ENCODE assay signal across 25 cellular contexts in genomic region chr9:97689401-97689800, GRCh38. TPM values are rescaled to one million over a fixed set of nuclear protein-coding genes. Genes with fewer than 3 reads are reported as not detected.
DNase-seq lines count a peak whose midpoint lies in the region; ATAC-seq, FAIRE-seq and TF ChIP-seq lines count a peak whose summit lies in the region.
"Had no signal": no experiment of that assay in that cellular context is flagged by ENCODE, and none has a peak within 500 bp of the region (broad histone marks: within the 10 kb centered on the region; RNA-seq: fewer than 3 reads in every experiment).

No MANE protein-coding gene starts in this region.

- H3K4me1 ChIP-seq in endothelial cell of umbilical vein (ENCODE audit: control insufficient read depth, extremely low read depth, insufficient read depth, low read length) (peaks cover 35% of the 10 kb centered on the region), Karpas-422 (ENCODE audit: low read length) (peaks cover 17% of the 10 kb centered on the region)

- dilution Hi-C loops in endothelial cell of umbilical vein (cut with MboI; ENCODE audit: extremely low pct_ligation_motif_present, low sequenced_read_pairs) = no loop called here

- H4K20me1 ChIP-seq in endothelial cell of umbilical vein (replicated peaks; ENCODE audit: control insufficient read depth, extremely low read depth, insufficient read depth, low read length) = no peaks in the 10 kb centered on the region
- H4K20me1 ChIP-seq in Karpas-422 (ENCODE audit: insufficient read depth, low read depth, low read length) = no peaks in the 10 kb centered on the region

- H3K36me3 ChIP-seq in SK-N-MC (ENCODE audit: insufficient read depth, low read length) (peaks cover 44% of the 10 kb centered on the region), endothelial cell of umbilical vein (ENCODE audit: control insufficient read depth in 2 of 2, extremely low read depth in 1 of 2, insufficient read depth in 2 of 2, low read length in 2 of 2) (peaks cover 8 to 24% of the 10 kb centered on the region in 2 experiments), Karpas-422 (ENCODE audit: insufficient read depth, low read length) (peaks cover 20% of the 10 kb centered on the region; the same call in 1 of the 2 replicates)

- H3K9me1 ChIP-seq in endothelial cell of umbilical vein (replicated peaks; ENCODE audit: control insufficient read depth, extremely low read depth, insufficient read depth, low read length) = no peaks in the 10 kb centered on the region

- no peaks in the 10 kb centered on the region for H3K27me3 Mint-ChIP-seq in type B pancreatic cell
- H3K27me3 Mint-ChIP-seq: B cell, IgD-negative memory B cell had no signal

- no peak for ATAC-seq in HG02623 (IDR thresholded peaks at IDR 0.05; ENCODE audit: unreplicated experiment)
- ATAC-seq: activated T-cell treated with anti-CD3 and anti-CD28 coated beads, Interleukin-2, amount 50 U/mL, for 4 hours had no signal

- H3K4me3 Mint-ChIP-seq in type B pancreatic cell = no peak overlapping the region
- H3K4me3 Mint-ChIP-seq: activated naive CD4-positive, alpha-beta T cell treated with anti-CD3 and anti-CD28 coated beads for 36 hours; activated T-cell treated with anti-CD3 and anti-CD28 coated beads, Interleukin-2, amount 50 U/mL, for 4 hours; B cell; IgD-negative memory B cell had no signal

- H3K27me3 ChIP-seq in endothelial cell of umbilical vein (ENCODE audit: control insufficient read depth in 2 of 2, insufficient read depth in 2 of 2, low read length in 2 of 2) (no peaks in the 10 kb centered on the region), Karpas-422 (ENCODE audit: low read length) (no peaks in the 10 kb centered on the region)
- H3K27me3 ChIP-seq: thyroid gland had no signal

- CTCF ChIA-PET in endothelial cell of umbilical vein (lab: Charles Lee) = interaction anchor here (1.0 to 1.3 kb wide), 5 partner anchors 13 to 346 kb away, joined by 3 to 4 read pairs (median 3); no protein-coding TSS in a partner anchor

- peaks cover 13% of the 10 kb centered on the region for H3K79me2 ChIP-seq in endothelial cell of umbilical vein (ENCODE audit: control insufficient read depth, insufficient read depth, low read length)
- peaks cover 46% of the 10 kb centered on the region for H3K79me2 ChIP-seq in Karpas-422 (ENCODE audit: low read length)

- TF ChIP-seq CTCF in endothelial cell of umbilical vein (IDR thresholded peaks at IDR 0.05; ENCODE audit: extremely low read depth in 1 of 2, insufficient read depth in 1 of 2, low read depth in 1 of 2, low read length in 2 of 2) (no peak), type B pancreatic cell (conservative IDR thresholded peaks at IDR 0.05) (no peak)

- H2AFZ ChIP-seq in endothelial cell of umbilical vein (ENCODE audit: low read depth, low read length) (no peak overlapping the region), Karpas-422 (ENCODE audit: low read length) (no peak overlapping the region)

- intact Hi-C loops in endothelial cell of umbilical vein (cut with micrococcal nuclease) = no loop called here

- H3K9me2 ChIP-seq in Karpas-422 (replicated peaks; ENCODE audit: insufficient read depth, low read length) = no peaks in the 10 kb centered on the region

- H3K9me3 ChIP-seq in SK-N-MC (ENCODE audit: low read depth, low read length) = no peaks in the 10 kb centered on the region
- no peaks in the 10 kb centered on the region for H3K9me3 ChIP-seq in endothelial cell of umbilical vein (replicated peaks; ENCODE audit: control insufficient read depth, insufficient read depth, low read length)
- no peaks in the 10 kb centered on the region for H3K9me3 ChIP-seq in Karpas-422 (ENCODE audit: low read length)
- H3K9me3 ChIP-seq: thyroid gland had no signal

- H3K4me3 ChIP-seq in SK-N-MC = no peak overlapping the region
- H3K4me3 ChIP-seq in endothelial cell of umbilical vein (replicated peaks in 1 of 3; ENCODE audit: insufficient read depth in 1 of 3, low read depth in 1 of 3, low read length in 3 of 3) = peak overlapping the region in 1 of 3 experiments; percentile 19
- no peak overlapping the region for H3K4me3 ChIP-seq in Karpas-422 (ENCODE audit: low read length)
- H3K4me3 ChIP-seq: thyroid gland had no signal

- no TSS peak for BruUV-seq in endothelial cell of umbilical vein (replicated peaks; lab: Mats Ljungman, UMichigan)

- POLR2A ChIA-PET in endothelial cell of umbilical vein (lab: Charles Lee) = interaction anchor here (0.9 to 1.0 kb wide), 2 partner anchors 14 to 56 kb away, joined by 4 to 5 read pairs; partner anchors contain the start of genes NCBP1 and TSTD2

- H3K27ac ChIP-seq in SK-N-MC (peak overlapping the region; percentile 44; the same call in 1 of the 2 replicates), endothelial cell of umbilical vein (ENCODE audit: insufficient read depth, low read depth, low read length) (peak overlapping the region; percentile 89), Karpas-422 (ENCODE audit: low read length) (no peak overlapping the region)
- H3K27ac ChIP-seq: epithelial cell of prostate, thyroid gland had no signal

- H3K36me3 Mint-ChIP-seq in type B pancreatic cell = peaks cover 24% of the 10 kb centered on the region

- H3K4me1 Mint-ChIP-seq in type B pancreatic cell (ENCODE audit: unreplicated experiment) = peaks cover 9% of the 10 kb centered on the region

- DNase-seq in HCEC 1CT (peak; percentile 24), SK-N-MC (ENCODE audit: low read depth, low spot score) (no peak), endothelial cell of umbilical vein (ENCODE audit: low read depth, low spot score) (peak; percentile 86), type B pancreatic cell (ENCODE audit: extremely low spot score, unreplicated experiment) (no peak), Karpas-422 (no peak), iPS-NIHi11 (ENCODE audit: low spot score) (no peak)
- DNase-seq: activated naive CD4-positive, alpha-beta T cell treated with anti-CD3 and anti-CD28 coated beads for 36 hours; activated T-cell treated with anti-CD3 and anti-CD28 coated beads, Interleukin-2, amount 50 U/mL, for 4 hours; amygdala; caudate nucleus; COR-L47; DMS79 treated with DMSO at 0.1 percent for 48 hours; foreskin fibroblast; hippocampal formation; MM.1S; NCI-H1436 treated with DMSO at 0.1 percent for 48 hours; NCI-H524; stimulated activated CD4-positive, alpha-beta T cell treated with anti-CD3 and anti-CD28 coated beads, Interleukin-2, amount 100 ng/mL, for 48 hours; stimulated activated naive CD4-positive, alpha-beta T cell treated with Interleukin-2 at 50 U/mL for 16 hours; thyroid gland had no signal

- FAIRE-seq in endothelial cell of umbilical vein (lab: Jason Lieb, UNC) = peak; percentile 63
- FAIRE-seq: TTC549 had no signal

- no peak for TF ChIP-seq POLR2A in endothelial cell of umbilical vein (IDR thresholded peaks at IDR 0.05; ENCODE audit: low read depth, low read length)

- H3K27ac Mint-ChIP-seq in type B pancreatic cell = peak overlapping the region; percentile 61
- H3K27ac Mint-ChIP-seq: activated naive CD4-positive, alpha-beta T cell treated with anti-CD3 and anti-CD28 coated beads for 36 hours; B cell had no signal

- H3K4me2 ChIP-seq in endothelial cell of umbilical vein (ENCODE audit: insufficient read depth, low read length) (peak overlapping the region; percentile 81), Karpas-422 (ENCODE audit: low read depth, low read length, poor library complexity, severe bottlenecking) (no peak overlapping the region)

- H3K9me3 Mint-ChIP-seq in type B pancreatic cell = no peaks in the 10 kb centered on the region
- H3K9me3 Mint-ChIP-seq: activated naive CD4-positive, alpha-beta T cell treated with anti-CD3 and anti-CD28 coated beads for 36 hours; activated T-cell treated with anti-CD3 and anti-CD28 coated beads, Interleukin-2, amount 50 U/mL, for 4 hours; IgD-negative memory B cell had no signal

- H3K9ac ChIP-seq in SK-N-MC (ENCODE audit: insufficient read length) = no peak overlapping the region
- H3K9ac ChIP-seq in endothelial cell of umbilical vein (replicated peaks; ENCODE audit: extremely low read depth, insufficient read depth, low read length) = peak overlapping the region; percentile 82
- H3K9ac ChIP-seq in Karpas-422 (ENCODE audit: low read length) = no peak overlapping the region

RNA-seq across cellular contexts. Expression of gene XPA, which starts 7.7 kb away (rescaled TPM):
- total RNA-seq in endothelial cell of umbilical vein = 18.5 and 21.1 TPM in 2 replicates
- 2.2 and 3.6 TPM in 2 replicates for polyA plus RNA-seq in endothelial cell of umbilical vein
- polyA plus RNA-seq in endothelial cell of umbilical vein (2011; cell fraction: cytosol; rRNA removed) = 5.9 and 6.7 TPM in 2 replicates
- 6.2 and 9.6 TPM in 2 replicates for polyA plus RNA-seq in endothelial cell of umbilical vein (2011; cell fraction: nucleus; rRNA removed)
- polyA plus RNA-seq in endothelial cell of umbilical vein (2012) = 14.0 and 15.6 TPM in 2 replicates
- 3.5 and 6.8 TPM in 2 replicates for polyA minus RNA-seq in endothelial cell of umbilical vein
- 1.7 TPM for polyA minus RNA-seq in endothelial cell of umbilical vein (2011; cell fraction: cytosol; rRNA and poly(A)+ RNA removed)
- 14.2 and 14.4 TPM in 2 replicates for polyA minus RNA-seq in endothelial cell of umbilical vein (2011; cell fraction: nucleus; rRNA and poly(A)+ RNA removed)
- total RNA-seq in type B pancreatic cell (ENCODE audit: low replicate concordance) = 11.6 and 13.7 TPM in 2 replicates
- total RNA-seq in Karpas-422 (2014; rRNA removed; shearing (Covaris generic); ENCODE audit: low replicate concordance) = 22.2 and 28.8 TPM in 2 replicates

RNA-seq across cellular contexts. Expression of gene NCBP1, which starts 55.8 kb away (rescaled TPM):
- total RNA-seq in endothelial cell of umbilical vein = 42.8 and 45.3 TPM in 2 replicates
- 8.8 and 10.9 TPM in 2 replicates for polyA plus RNA-seq in endothelial cell of umbilical vein
- 13.3 and 14.1 TPM in 2 replicates for polyA plus RNA-seq in endothelial cell of umbilical vein (2011; cell fraction: cytosol; rRNA removed)
- polyA plus RNA-seq in endothelial cell of umbilical vein (2011; cell fraction: nucleus; rRNA removed) = 33.8 and 51.3 TPM in 2 replicates
- polyA plus RNA-seq in endothelial cell of umbilical vein (2012) = 34.6 and 43.2 TPM in 2 replicates
- polyA minus RNA-seq in endothelial cell of umbilical vein = 25.0 and 26.2 TPM in 2 replicates
- polyA minus RNA-seq in endothelial cell of umbilical vein (2011; cell fraction: cytosol; rRNA and poly(A)+ RNA removed) = 25.6 TPM
- polyA minus RNA-seq in endothelial cell of umbilical vein (2011; cell fraction: nucleus; rRNA and poly(A)+ RNA removed) = 41.5 and 49.1 TPM in 2 replicates
- total RNA-seq in type B pancreatic cell (ENCODE audit: low replicate concordance) = 41.8 and 44.4 TPM in 2 replicates
- total RNA-seq in Karpas-422 (2014; rRNA removed; shearing (Covaris generic); ENCODE audit: low replicate concordance) = 27.2 and 41.9 TPM in 2 replicates

RNA-seq across cellular contexts. Expression of gene TSTD2, which starts 56.2 kb away (rescaled TPM):
- total RNA-seq in endothelial cell of umbilical vein (15.1 and 15.9 TPM in 2 replicates), type B pancreatic cell (ENCODE audit: low replicate concordance) (17.9 and 24.9 TPM in 2 replicates)
- polyA plus RNA-seq in endothelial cell of umbilical vein = 13.5 and 13.7 TPM in 2 replicates
- polyA plus RNA-seq in endothelial cell of umbilical vein (2011; cell fraction: cytosol; rRNA removed) = 9.5 and 9.8 TPM in 2 replicates
- 46.7 and 54.3 TPM in 2 replicates for polyA plus RNA-seq in endothelial cell of umbilical vein (2011; cell fraction: nucleus; rRNA removed)
- 9.9 and 10.9 TPM in 2 replicates for polyA plus RNA-seq in endothelial cell of umbilical vein (2012)
- polyA minus RNA-seq in endothelial cell of umbilical vein = 19.7 and 31.5 TPM in 2 replicates
- 12.0 TPM for polyA minus RNA-seq in endothelial cell of umbilical vein (2011; cell fraction: cytosol; rRNA and poly(A)+ RNA removed)
- 24.2 and 32.5 TPM in 2 replicates for polyA minus RNA-seq in endothelial cell of umbilical vein (2011; cell fraction: nucleus; rRNA and poly(A)+ RNA removed)
- 23.8 and 29.2 TPM in 2 replicates for total RNA-seq in Karpas-422 (2014; rRNA removed; shearing (Covaris generic); ENCODE audit: low replicate concordance)

Comparison
In these comparisons a context has a peak if more than half of its experiments do, and no peak if none do; other contexts are left out.
1. DNase-seq: peak in HCEC 1CT (single experiment) and endothelial cell of umbilical vein (single experiment); none in SK-N-MC (single experiment), type B pancreatic cell (single experiment), Karpas-422 (single experiment) and iPS-NIHi11 (single experiment).